In the genomic region with DNA sequence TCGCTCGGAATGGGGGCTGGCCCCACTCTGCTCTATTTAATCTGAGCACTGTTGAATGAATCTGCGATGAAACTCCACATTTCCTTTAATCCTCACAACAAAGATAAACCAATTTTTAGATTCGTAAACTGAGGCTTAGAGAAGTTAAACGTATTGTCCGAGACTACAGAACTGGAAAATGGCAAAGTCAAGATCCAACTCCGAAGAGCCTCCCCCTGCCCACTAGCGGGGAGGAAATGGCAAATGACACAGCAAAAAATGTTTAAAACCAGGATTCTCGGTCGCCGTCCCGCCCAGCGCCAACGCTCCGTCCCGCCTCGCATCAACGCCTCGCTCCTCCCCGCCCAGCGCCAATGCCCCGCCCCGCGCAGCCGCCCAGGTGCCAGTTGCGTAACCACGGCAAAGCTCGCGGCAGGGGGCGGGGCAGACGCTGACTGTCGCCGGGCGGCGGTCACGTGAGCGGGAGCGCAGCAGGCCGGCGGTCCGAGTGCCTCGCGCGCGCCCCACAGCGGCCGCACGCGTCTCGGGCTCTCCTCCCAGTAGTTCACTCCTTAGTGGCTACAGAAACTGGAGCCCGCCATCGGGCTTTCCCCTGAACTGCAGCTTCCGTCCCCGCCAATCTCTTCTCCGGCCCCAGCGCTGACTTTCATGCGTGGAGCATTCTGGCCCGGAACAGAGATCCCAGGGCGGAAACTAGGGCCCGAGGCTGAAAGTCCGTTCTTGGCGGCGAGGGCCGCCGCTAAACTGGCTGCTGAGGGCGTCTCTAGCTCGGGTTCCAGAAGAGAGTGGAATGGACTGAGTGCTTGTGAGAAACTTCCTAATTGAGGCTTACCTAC, we compare ENCODE assay signal across 1 cellular context.
TF ChIP-seq lines count a peak whose summit lies in the region.

No MANE protein-coding gene starts in this region.

TF ChIP-seq in GM12878, 131 proteins besides CTCF, POLR2A, EP300 and RAD21 (continued from another document and continues in another):
- TF ChIP-seq, protein P1, sequence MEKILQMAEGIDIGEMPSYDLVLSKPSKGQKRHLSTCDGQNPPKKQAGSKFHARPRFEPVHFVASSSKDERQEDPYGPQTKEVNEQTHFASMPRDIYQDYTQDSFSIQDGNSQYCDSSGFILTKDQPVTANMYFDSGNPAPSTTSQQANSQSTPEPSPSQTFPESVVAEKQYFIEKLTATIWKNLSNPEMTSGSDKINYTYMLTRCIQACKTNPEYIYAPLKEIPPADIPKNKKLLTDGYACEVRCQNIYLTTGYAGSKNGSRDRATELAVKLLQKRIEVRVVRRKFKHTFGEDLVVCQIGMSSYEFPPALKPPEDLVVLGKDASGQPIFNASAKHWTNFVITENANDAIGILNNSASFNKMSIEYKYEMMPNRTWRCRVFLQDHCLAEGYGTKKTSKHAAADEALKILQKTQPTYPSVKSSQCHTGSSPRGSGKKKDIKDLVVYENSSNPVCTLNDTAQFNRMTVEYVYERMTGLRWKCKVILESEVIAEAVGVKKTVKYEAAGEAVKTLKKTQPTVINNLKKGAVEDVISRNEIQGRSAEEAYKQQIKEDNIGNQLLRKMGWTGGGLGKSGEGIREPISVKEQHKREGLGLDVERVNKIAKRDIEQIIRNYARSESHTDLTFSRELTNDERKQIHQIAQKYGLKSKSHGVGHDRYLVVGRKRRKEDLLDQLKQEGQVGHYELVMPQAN (conservative IDR thresholded peaks at IDR 0.05) = peak; percentile 74; the same call in 1 of the 2 replicates
- TF ChIP-seq, protein P2, sequence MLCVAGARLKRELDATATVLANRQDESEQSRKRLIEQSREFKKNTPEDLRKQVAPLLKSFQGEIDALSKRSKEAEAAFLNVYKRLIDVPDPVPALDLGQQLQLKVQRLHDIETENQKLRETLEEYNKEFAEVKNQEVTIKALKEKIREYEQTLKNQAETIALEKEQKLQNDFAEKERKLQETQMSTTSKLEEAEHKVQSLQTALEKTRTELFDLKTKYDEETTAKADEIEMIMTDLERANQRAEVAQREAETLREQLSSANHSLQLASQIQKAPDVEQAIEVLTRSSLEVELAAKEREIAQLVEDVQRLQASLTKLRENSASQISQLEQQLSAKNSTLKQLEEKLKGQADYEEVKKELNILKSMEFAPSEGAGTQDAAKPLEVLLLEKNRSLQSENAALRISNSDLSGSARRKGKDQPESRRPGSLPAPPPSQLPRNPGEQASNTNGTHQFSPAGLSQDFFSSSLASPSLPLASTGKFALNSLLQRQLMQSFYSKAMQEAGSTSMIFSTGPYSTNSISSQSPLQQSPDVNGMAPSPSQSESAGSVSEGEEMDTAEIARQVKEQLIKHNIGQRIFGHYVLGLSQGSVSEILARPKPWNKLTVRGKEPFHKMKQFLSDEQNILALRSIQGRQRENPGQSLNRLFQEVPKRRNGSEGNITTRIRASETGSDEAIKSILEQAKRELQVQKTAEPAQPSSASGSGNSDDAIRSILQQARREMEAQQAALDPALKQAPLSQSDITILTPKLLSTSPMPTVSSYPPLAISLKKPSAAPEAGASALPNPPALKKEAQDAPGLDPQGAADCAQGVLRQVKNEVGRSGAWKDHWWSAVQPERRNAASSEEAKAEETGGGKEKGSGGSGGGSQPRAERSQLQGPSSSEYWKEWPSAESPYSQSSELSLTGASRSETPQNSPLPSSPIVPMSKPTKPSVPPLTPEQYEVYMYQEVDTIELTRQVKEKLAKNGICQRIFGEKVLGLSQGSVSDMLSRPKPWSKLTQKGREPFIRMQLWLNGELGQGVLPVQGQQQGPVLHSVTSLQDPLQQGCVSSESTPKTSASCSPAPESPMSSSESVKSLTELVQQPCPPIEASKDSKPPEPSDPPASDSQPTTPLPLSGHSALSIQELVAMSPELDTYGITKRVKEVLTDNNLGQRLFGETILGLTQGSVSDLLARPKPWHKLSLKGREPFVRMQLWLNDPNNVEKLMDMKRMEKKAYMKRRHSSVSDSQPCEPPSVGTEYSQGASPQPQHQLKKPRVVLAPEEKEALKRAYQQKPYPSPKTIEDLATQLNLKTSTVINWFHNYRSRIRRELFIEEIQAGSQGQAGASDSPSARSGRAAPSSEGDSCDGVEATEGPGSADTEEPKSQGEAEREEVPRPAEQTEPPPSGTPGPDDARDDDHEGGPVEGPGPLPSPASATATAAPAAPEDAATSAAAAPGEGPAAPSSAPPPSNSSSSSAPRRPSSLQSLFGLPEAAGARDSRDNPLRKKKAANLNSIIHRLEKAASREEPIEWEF (IDR thresholded peaks at IDR 0.05; ENCODE audit: insufficient replicate concordance, low read depth, low read length) = no peak
- TF ChIP-seq BCL11A (IDR thresholded peaks at IDR 0.05; ENCODE audit: low read depth, low read length) (no peak), TCF7 (IDR thresholded peaks at IDR 0.05; ENCODE audit: borderline replicate concordance) (no peak), PAX5 (IDR thresholded peaks at IDR 0.05; ENCODE audit: borderline replicate concordance, low read depth, low read length) (peak; percentile 73; the same call in 1 of the 2 replicates), CEBPB (IDR thresholded peaks at IDR 0.05; ENCODE audit: borderline replicate concordance in 1 of 2, low read depth in 2 of 2, low read length in 2 of 2) (peak in 1 of 2 experiments; percentile 97; a peak in 2 of 4 replicates), SMAD1 (IDR thresholded peaks at IDR 0.05; ENCODE audit: low read depth, partially characterized antibody) (no peak), HDAC6 (IDR thresholded peaks at IDR 0.05; ENCODE audit: unreplicated experiment) (no peak), BMI1 (IDR thresholded peaks at IDR 0.05; ENCODE audit: borderline replicate concordance) (no peak), STAT1 (conservative IDR thresholded peaks at IDR 0.05) (0 out of 2 replicates have a peak, but pooled peaks have one; percentile 86), SMAD5 (IDR thresholded peaks at IDR 0.05; ENCODE audit: low read depth) (peak; percentile 54; the same call in 1 of the 2 replicates), SUZ12 (IDR thresholded peaks at IDR 0.05; ENCODE audit: unreplicated experiment) (no peak), SREBF2 (IDR thresholded peaks at IDR 0.05; ENCODE audit: low read length) (0 out of 2 replicates have a peak, but pooled peaks have one; percentile 5), CREM (IDR thresholded peaks at IDR 0.05; ENCODE audit: low read depth) (peak; percentile 64), RAD51 (IDR thresholded peaks at IDR 0.05) (peak; percentile 77), TARDBP (IDR thresholded peaks at IDR 0.05; ENCODE audit: borderline replicate concordance) (0 out of 2 replicates have a peak, but pooled peaks have one; percentile 26), ETV6 (conservative IDR thresholded peaks at IDR 0.05 in 1 of 2, IDR thresholded peaks at IDR 0.05 in 1 of 2; ENCODE audit: borderline replicate concordance in 1 of 2, low read depth in 1 of 2) (peak in 1 of 2 experiments; percentile 60; a peak in 1 of 4 replicates), FOXM1 (IDR thresholded peaks at IDR 0.05; ENCODE audit: low read depth, low read length) (no peak; the same call in 1 of the 2 replicates), CBFB (IDR thresholded peaks at IDR 0.05; ENCODE audit: low read depth) (0 out of 2 replicates have a peak, but pooled peaks have one; percentile 17), ZNF207 (IDR thresholded peaks at IDR 0.05; ENCODE audit: borderline replicate concordance) (peak; percentile 68), IKZF1 (conservative IDR thresholded peaks at IDR 0.05) (peak; percentile 91), POLR2AphosphoS5 (IDR thresholded peaks at IDR 0.05; ENCODE audit: low read length) (peak; percentile 84), STAT3 (IDR thresholded peaks at IDR 0.05; ENCODE audit: low read depth, low read length) (no peak), TCF12 (IDR thresholded peaks at IDR 0.05; ENCODE audit: low read depth, low read length) (peak; percentile 76), NFIC (IDR thresholded peaks at IDR 0.05; ENCODE audit: low read depth, low read length) (no peak; the same call in 1 of the 2 replicates)
- TF ChIP-seq, protein P3, sequence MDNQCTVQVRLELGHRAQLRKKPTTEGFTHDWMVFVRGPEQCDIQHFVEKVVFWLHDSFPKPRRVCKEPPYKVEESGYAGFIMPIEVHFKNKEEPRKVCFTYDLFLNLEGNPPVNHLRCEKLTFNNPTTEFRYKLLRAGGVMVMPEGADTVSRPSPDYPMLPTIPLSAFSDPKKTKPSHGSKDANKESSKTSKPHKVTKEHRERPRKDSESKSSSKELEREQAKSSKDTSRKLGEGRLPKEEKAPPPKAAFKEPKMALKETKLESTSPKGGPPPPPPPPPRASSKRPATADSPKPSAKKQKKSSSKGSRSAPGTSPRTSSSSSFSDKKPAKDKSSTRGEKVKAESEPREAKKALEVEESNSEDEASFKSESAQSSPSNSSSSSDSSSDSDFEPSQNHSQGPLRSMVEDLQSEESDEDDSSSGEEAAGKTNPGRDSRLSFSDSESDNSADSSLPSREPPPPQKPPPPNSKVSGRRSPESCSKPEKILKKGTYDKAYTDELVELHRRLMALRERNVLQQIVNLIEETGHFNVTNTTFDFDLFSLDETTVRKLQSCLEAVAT (IDR thresholded peaks at IDR 0.05) = no peak; the same call in none of the 2 replicates
- TF ChIP-seq, protein P4, sequence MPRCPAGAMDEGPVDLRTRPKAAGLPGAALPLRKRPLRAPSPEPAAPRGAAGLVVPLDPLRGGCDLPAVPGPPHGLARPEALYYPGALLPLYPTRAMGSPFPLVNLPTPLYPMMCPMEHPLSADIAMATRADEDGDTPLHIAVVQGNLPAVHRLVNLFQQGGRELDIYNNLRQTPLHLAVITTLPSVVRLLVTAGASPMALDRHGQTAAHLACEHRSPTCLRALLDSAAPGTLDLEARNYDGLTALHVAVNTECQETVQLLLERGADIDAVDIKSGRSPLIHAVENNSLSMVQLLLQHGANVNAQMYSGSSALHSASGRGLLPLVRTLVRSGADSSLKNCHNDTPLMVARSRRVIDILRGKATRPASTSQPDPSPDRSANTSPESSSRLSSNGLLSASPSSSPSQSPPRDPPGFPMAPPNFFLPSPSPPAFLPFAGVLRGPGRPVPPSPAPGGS (IDR thresholded peaks at IDR 0.05; ENCODE audit: borderline replicate concordance, insufficient read depth, low read depth, low read length, poor library complexity, severe bottlenecking) = peak; percentile 48
- TF ChIP-seq, protein P5, sequence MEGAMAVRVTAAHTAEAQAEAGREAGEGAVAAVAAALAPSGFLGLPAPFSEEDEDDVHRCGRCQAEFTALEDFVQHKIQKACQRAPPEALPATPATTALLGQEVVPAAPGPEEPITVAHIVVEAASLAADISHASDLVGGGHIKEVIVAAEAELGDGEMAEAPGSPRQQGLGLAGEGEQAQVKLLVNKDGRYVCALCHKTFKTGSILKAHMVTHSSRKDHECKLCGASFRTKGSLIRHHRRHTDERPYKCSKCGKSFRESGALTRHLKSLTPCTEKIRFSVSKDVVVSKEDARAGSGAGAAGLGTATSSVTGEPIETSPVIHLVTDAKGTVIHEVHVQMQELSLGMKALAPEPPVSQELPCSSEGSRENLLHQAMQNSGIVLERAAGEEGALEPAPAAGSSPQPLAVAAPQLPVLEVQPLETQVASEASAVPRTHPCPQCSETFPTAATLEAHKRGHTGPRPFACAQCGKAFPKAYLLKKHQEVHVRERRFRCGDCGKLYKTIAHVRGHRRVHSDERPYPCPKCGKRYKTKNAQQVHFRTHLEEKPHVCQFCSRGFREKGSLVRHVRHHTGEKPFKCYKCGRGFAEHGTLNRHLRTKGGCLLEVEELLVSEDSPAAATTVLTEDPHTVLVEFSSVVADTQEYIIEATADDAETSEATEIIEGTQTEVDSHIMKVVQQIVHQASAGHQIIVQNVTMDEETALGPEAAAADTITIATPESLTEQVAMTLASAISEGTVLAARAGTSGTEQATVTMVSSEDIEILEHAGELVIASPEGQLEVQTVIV (IDR thresholded peaks at IDR 0.05; ENCODE audit: borderline replicate concordance, partially characterized antibody) = no peak
- TF ChIP-seq, protein P6, sequence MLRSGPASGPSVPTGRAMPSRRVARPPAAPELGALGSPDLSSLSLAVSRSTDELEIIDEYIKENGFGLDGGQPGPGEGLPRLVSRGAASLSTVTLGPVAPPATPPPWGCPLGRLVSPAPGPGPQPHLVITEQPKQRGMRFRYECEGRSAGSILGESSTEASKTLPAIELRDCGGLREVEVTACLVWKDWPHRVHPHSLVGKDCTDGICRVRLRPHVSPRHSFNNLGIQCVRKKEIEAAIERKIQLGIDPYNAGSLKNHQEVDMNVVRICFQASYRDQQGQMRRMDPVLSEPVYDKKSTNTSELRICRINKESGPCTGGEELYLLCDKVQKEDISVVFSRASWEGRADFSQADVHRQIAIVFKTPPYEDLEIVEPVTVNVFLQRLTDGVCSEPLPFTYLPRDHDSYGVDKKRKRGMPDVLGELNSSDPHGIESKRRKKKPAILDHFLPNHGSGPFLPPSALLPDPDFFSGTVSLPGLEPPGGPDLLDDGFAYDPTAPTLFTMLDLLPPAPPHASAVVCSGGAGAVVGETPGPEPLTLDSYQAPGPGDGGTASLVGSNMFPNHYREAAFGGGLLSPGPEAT (IDR thresholded peaks at IDR 0.05; ENCODE audit: low read depth) = peak; percentile 32; the same call in 1 of the 2 replicates
- TF ChIP-seq, protein P7, sequence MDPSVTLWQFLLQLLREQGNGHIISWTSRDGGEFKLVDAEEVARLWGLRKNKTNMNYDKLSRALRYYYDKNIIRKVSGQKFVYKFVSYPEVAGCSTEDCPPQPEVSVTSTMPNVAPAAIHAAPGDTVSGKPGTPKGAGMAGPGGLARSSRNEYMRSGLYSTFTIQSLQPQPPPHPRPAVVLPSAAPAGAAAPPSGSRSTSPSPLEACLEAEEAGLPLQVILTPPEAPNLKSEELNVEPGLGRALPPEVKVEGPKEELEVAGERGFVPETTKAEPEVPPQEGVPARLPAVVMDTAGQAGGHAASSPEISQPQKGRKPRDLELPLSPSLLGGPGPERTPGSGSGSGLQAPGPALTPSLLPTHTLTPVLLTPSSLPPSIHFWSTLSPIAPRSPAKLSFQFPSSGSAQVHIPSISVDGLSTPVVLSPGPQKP (IDR thresholded peaks at IDR 0.05; ENCODE audit: low read depth, low read length) = peak; percentile 56
- TF ChIP-seq, protein P8, sequence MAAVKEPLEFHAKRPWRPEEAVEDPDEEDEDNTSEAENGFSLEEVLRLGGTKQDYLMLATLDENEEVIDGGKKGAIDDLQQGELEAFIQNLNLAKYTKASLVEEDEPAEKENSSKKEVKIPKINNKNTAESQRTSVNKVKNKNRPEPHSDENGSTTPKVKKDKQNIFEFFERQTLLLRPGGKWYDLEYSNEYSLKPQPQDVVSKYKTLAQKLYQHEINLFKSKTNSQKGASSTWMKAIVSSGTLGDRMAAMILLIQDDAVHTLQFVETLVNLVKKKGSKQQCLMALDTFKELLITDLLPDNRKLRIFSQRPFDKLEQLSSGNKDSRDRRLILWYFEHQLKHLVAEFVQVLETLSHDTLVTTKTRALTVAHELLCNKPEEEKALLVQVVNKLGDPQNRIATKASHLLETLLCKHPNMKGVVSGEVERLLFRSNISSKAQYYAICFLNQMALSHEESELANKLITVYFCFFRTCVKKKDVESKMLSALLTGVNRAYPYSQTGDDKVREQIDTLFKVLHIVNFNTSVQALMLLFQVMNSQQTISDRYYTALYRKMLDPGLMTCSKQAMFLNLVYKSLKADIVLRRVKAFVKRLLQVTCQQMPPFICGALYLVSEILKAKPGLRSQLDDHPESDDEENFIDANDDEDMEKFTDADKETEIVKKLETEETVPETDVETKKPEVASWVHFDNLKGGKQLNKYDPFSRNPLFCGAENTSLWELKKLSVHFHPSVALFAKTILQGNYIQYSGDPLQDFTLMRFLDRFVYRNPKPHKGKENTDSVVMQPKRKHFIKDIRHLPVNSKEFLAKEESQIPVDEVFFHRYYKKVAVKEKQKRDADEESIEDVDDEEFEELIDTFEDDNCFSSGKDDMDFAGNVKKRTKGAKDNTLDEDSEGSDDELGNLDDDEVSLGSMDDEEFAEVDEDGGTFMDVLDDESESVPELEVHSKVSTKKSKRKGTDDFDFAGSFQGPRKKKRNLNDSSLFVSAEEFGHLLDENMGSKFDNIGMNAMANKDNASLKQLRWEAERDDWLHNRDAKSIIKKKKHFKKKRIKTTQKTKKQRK (IDR thresholded peaks at IDR 0.05; ENCODE audit: low read depth, low read length) = no peak
